1 cellular context compared by ENCODE assay signal in genomic region chr20:38927902-38928578, GRCh38.
TF ChIP-seq lines count a peak whose summit lies in the region.

No MANE protein-coding gene starts in this region.

TF ChIP-seq in IMR-90, 13 proteins besides CTCF, POLR2A, EP300 and RAD21 (continued from another document):
- TF ChIP-seq BHLHE40 (IDR thresholded peaks at IDR 0.05; ENCODE audit: low read depth, low read length): no peak
- TF ChIP-seq MAZ (IDR thresholded peaks at IDR 0.05; ENCODE audit: borderline replicate concordance, low read depth, low read length): no peak
- no peak for TF ChIP-seq CEBPB (IDR thresholded peaks at IDR 0.05; ENCODE audit: low read depth, low read length)
- TF ChIP-seq NFE2L2 (IDR thresholded peaks at IDR 0.05; ENCODE audit: low read depth, low read length): no peak
- no peak for TF ChIP-seq MXI1 (IDR thresholded peaks at IDR 0.05; ENCODE audit: borderline replicate concordance, low read depth, low read length)
- no peak for TF ChIP-seq SMC3 (IDR thresholded peaks at IDR 0.05; ENCODE audit: low read depth, low read length)
- no peak for TF ChIP-seq FOS (IDR thresholded peaks at IDR 0.05; ENCODE audit: low read depth, low read length)
- no peak for TF ChIP-seq RFX5 (IDR thresholded peaks at IDR 0.05; ENCODE audit: low read depth, low read length)
- no peak for TF ChIP-seq RCOR1 (IDR thresholded peaks at IDR 0.05; ENCODE audit: insufficient replicate concordance, low read length)
